ENCODE assay signal across 8 cellular contexts in genomic region chr2:170816499-170817246, GRCh38. TPM values are rescaled to one million over a fixed set of nuclear protein-coding genes. Genes with fewer than 3 reads are reported as not detected.
DNase-seq lines count a peak whose midpoint lies in the region; ATAC-seq and TF ChIP-seq lines count a peak whose summit lies in the region.

Gene GAD1, plus strand, starts transcription at chr2:170816887. Its CDS starts 1,705 bp downstream, at chr2:170818592.

- peak; percentile 44 for ATAC-seq in HG02885 (IDR thresholded peaks at IDR 0.05; ENCODE audit: poor library complexity, unreplicated experiment)
- peak; percentile 63 to 81 for ATAC-seq in lower lobe of right lung
- no peak for ATAC-seq in HG02623 (IDR thresholded peaks at IDR 0.05; ENCODE audit: unreplicated experiment)

- H3K27me3 ChIP-seq in dorsolateral prefrontal cortex, result peaks cover 13 to 92% (median 87%) of the 10 kb centered on the region in 45 donors
- peaks cover 88% of the 10 kb centered on the region for H3K27me3 ChIP-seq in lower lobe of right lung (ENCODE audit: low read depth)

- intact Hi-C loops in dorsolateral prefrontal cortex (cut with DNase I), result loop anchor here (5.0 to 10.0 kb wide), 5 partner anchors 102 to 592 kb away; partner anchors contain the start of gene SP5 (in 1 of the 2)
- intact Hi-C loops in lower lobe of right lung (cut with DNase I), result loop anchor here (10.0 kb wide), 1 partner anchor 332 kb away; no protein-coding TSS in a partner anchor

- DNase-seq in DMS79 treated with DMSO at 0.1 percent for 48 hours (lab: John Stamatoyannopoulos, UW) (peak; percentile 79), NCI-H2227 (lab: John Stamatoyannopoulos, UW; ENCODE audit: unreplicated experiment) (peak; percentile 94), dorsolateral prefrontal cortex (peak in 8 of 10 donors; percentile 33 to 81 (median 72)), lower lobe of right lung (peak; percentile 70)
- DNase-seq in stimulated activated CD4-positive, alpha-beta T cell treated with anti-CD3 and anti-CD28 coated beads, TNF-alpha, amount 100 ng/mL, for 48 hours (ENCODE audit: low read depth in 3 of 3), result peak; percentile 44 to 61 (median 44)

- no peaks in the 10 kb centered on the region for H3K36me3 ChIP-seq in lower lobe of right lung

- H3K27ac ChIP-seq in dorsolateral prefrontal cortex, result peak within 1 kb of the TSS in 41 of 59 donors; percentile 12 to 73 (median 55)
- H3K27ac ChIP-seq in lower lobe of right lung, result no peak within 1 kb of the TSS

- H3K4me1 ChIP-seq in lower lobe of right lung, result peaks cover 73% of the 10 kb centered on the region

- H3K4me3 ChIP-seq in WI38 (ENCODE audit: low read depth, low read length), result peak within 1 kb of the TSS; percentile 20; the same call in 1 of the 2 replicates
- peak within 1 kb of the TSS; percentile 25 to 74 (median 56) for H3K4me3 ChIP-seq in dorsolateral prefrontal cortex
- H3K4me3 ChIP-seq in lower lobe of right lung, result peak within 1 kb of the TSS; percentile 47

- H3K9me3 ChIP-seq in lower lobe of right lung, result no peaks in the 10 kb centered on the region

- TF ChIP-seq CTCF in WI38 (IDR thresholded peaks at IDR 0.05; ENCODE audit: low read depth, low read length) (no peak), dorsolateral prefrontal cortex (IDR thresholded peaks at IDR 0.05 in 54 of 56, conservative IDR thresholded peaks at IDR 0.05 in 2 of 56; ENCODE audit: low read depth in 1 of 56, partially characterized antibody in 56 of 56) (peak in 7 of 56 donors; percentile 6 to 33 (median 15)), lower lobe of right lung (IDR thresholded peaks at IDR 0.05) (no peak)

RNA-seq across cellular contexts. Expression of gene GAD1, which starts in this region (rescaled TPM):
- total RNA-seq in dorsolateral prefrontal cortex (100 to 1,000 TPM in 53 of 120 experiments, 10 to 100 TPM in 67; 22.4 to 164 (median 94.0) TPM), lower lobe of right lung (not detected)

Comparison
In these comparisons a context has a peak if more than half of its experiments do, and no peak if none do; other contexts are left out.
1. RNA of gene GAD1 (total RNA-seq): 22.4 to 164 TPM in dorsolateral prefrontal cortex; not detected in lower lobe of right lung (single experiment); every median in the first group is over 10 times any median in the second.
2. Peak in DNase-seq, ATAC-seq and H3K4me3 ChIP-seq in lower lobe of right lung; RNA of the gene not detected or under 1 TPM.
3. DNase-seq: peak in every context shown above with its lines; median percentile 94 in NCI-H2227; 79 in DMS79 treated with DMSO at 0.1 percent for 48 hours; 72 in dorsolateral prefrontal cortex; 70 in lower lobe of right lung; 44 in stimulated activated CD4-positive, alpha-beta T cell treated with anti-CD3 and anti-CD28 coated beads, TNF-alpha, amount 100 ng/mL, for 48 hours.
4. Peak in every context shown above with its lines, with median percentiles within 50 percentile points of each other: H3K4me3 ChIP-seq.